8 cellular contexts compared by ENCODE assay signal in the genomic region with DNA sequence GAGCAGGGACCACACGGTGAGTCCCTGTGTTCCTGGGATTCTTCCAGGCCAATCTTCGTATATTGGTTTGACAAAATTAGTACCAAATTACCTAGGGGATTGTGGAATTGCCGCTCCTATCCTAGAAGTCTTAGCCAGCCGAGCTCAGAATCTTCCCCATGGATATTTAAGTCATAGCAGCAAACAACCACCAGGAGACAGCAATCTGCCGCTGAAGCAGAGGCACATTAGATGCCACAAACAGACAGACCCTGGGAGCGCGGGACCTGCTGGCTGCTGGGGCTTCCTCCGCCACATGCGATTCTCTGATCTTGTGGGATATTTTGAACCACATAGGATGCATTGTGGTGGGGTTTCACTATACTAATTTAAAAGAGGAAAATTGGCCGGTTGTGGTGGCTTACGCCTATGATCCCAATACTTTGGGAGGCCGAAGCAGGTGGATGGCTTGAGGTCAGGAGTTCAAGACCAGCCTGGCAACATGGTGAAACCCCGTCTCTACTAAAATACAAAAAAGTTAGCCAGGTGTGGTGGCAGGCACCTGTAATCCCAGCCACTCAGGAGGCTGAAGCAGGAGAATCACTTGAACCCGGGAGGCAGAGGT. TPM values are rescaled to one million over a fixed set of nuclear protein-coding genes. Genes with fewer than 3 reads are reported as not detected.
A peak's percentile ranks its signal among the peaks of the same experiment; 100 is the strongest.
DNase-seq lines count a peak whose midpoint lies in the region; TF ChIP-seq lines count a peak whose summit lies in the region.

No MANE protein-coding gene starts in this region.

- peak; percentile 56 for TF ChIP-seq CTCF in astrocyte of the cerebellum (IDR thresholded peaks at IDR 0.05; ENCODE audit: low read depth, low read length, missing control alignments)

- no peaks in the 10 kb centered on the region for H3K36me3 Mint-ChIP-seq in CD4-positive, alpha-beta memory T cell

- H3K27ac Mint-ChIP-seq in CD4-positive, alpha-beta memory T cell = no peak overlapping the region

- H3K4me3 Mint-ChIP-seq in CD4-positive, alpha-beta memory T cell = no peak overlapping the region

- no peaks in the 10 kb centered on the region for H3K9me3 ChIP-seq in CD4-positive, alpha-beta memory T cell (ENCODE audit: control insufficient read depth in 1 of 2, low read length in 2 of 2)

- H3K4me1 ChIP-seq in CD4-positive, alpha-beta memory T cell (ENCODE audit: insufficient read depth, low read length) = no peaks in the 10 kb centered on the region

- no peak overlapping the region for H3K27ac ChIP-seq in CD4-positive, alpha-beta memory T cell (ENCODE audit: low read depth, low read length)

- DNase-seq in Daoy (ENCODE audit: low read depth) (peak; percentile 53), astrocyte of the cerebellum (ENCODE audit: low read depth) (no peak), lung microvascular endothelial cell (ENCODE audit: low read depth in 2 of 2) (peak; percentile 32 to 41), COR-L47 (lab: John Stamatoyannopoulos, UW) (no peak), kidney tubule cell (ENCODE audit: low spot score) (no peak), UCSD-AML1 (lab: John Stamatoyannopoulos, UW; ENCODE audit: unreplicated experiment) (no peak)
- DNase-seq in Jurkat, Clone E6-1 (ENCODE audit: low read depth, low spot score) = peak; percentile 75
- DNase-seq in CD4-positive, alpha-beta memory T cell = no peak

- no peaks in the 10 kb centered on the region for H3K36me3 ChIP-seq in CD4-positive, alpha-beta memory T cell (ENCODE audit: insufficient read depth, low read length)

- in situ Hi-C loops in astrocyte of the cerebellum (cut with HindIII; ENCODE audit: low sequenced_read_pairs) = no loop called here

- POLR2A ChIA-PET in CD4-positive, alpha-beta memory T cell (lab: Charles Lee; ENCODE audit: partially characterized antibody) = no interaction called here

- CTCF ChIA-PET in CD4-positive, alpha-beta memory T cell (lab: Charles Lee; ENCODE audit: partially characterized antibody) = interaction anchor here (1.5 to 5.4 kb wide), 2 partner anchors 10 to 67 kb away, joined by 4 to 44 read pairs; no protein-coding TSS in a partner anchor

- H3K9me3 Mint-ChIP-seq in CD4-positive, alpha-beta memory T cell = no peaks in the 10 kb centered on the region

- peaks cover 0 to under 1% (median 0%) of the 10 kb centered on the region in 4 donors for H3K4me1 Mint-ChIP-seq in CD4-positive, alpha-beta memory T cell

- intact Hi-C loops in CD4-positive, alpha-beta memory T cell (cut with micrococcal nuclease) = no loop called here

- H3K27me3 Mint-ChIP-seq in CD4-positive, alpha-beta memory T cell = peaks cover 3 to 6% of the 10 kb centered on the region in 2 donors

- H3K27me3 ChIP-seq in CD4-positive, alpha-beta memory T cell (ENCODE audit: insufficient read depth, low read length) = no peaks in the 10 kb centered on the region

- H3K4me3 ChIP-seq in Jurkat, Clone E6-1 (ENCODE audit: low read length) = no peak overlapping the region
- H3K4me3 ChIP-seq in astrocyte of the cerebellum (ENCODE audit: low read depth, low read length) = no peak overlapping the region
- no peak overlapping the region for H3K4me3 ChIP-seq in CD4-positive, alpha-beta memory T cell (ENCODE audit: low read length in 2 of 2)

RNA-seq across cellular contexts. Expression of gene ZBTB43, which starts 31.7 kb away (rescaled TPM):
- 8.0 and 8.7 TPM in 2 replicates for total RNA-seq in Daoy (2014; rRNA removed; shearing (Covaris generic))
- 6.3 TPM for polyA plus RNA-seq in Jurkat, Clone E6-1 (2012; ENCODE audit: insufficient read depth, insufficient read length)
- 4.1 and 7.3 TPM in 2 replicates for total RNA-seq in lung microvascular endothelial cell
- 10 to 100 TPM; 19.9 to 22.7 TPM for total RNA-seq in CD4-positive, alpha-beta memory T cell
- polyA plus RNA-seq in CD4-positive, alpha-beta memory T cell = 10 to 100 TPM in 1 of 2 donors, 1 to 10 TPM in 1; 8.2 to 11.4 TPM

Comparison
In these comparisons a context has a peak if more than half of its experiments do, and no peak if none do; other contexts are left out.
1. DNase-seq: peak in Daoy (single experiment), Jurkat, Clone E6-1 (single experiment) and lung microvascular endothelial cell (2 of 2); none in astrocyte of the cerebellum (single experiment), COR-L47 (single experiment), CD4-positive, alpha-beta memory T cell (0 of 5), kidney tubule cell (single experiment) and UCSD-AML1 (single experiment).